11 cellular contexts compared by ENCODE assay signal in genomic region chr11:70158201-70158600, GRCh38. TPM values are rescaled to one million over a fixed set of nuclear protein-coding genes. Genes with fewer than 3 reads are reported as not detected.
A peak's percentile ranks its signal among the peaks of the same experiment; 100 is the strongest.
DNase-seq lines count a peak whose midpoint lies in the region; ATAC-seq, FAIRE-seq and TF ChIP-seq lines count a peak whose summit lies in the region.
"Had no signal": no experiment of that assay in that cellular context is flagged by ENCODE, and none has a peak within 500 bp of the region (broad histone marks: within the 10 kb centered on the region; RNA-seq: fewer than 3 reads in every experiment).

No MANE protein-coding gene starts in this region.

- CTCF ChIA-PET in IMR-90 (lab: Yijun Ruan, JAX), result no interaction called here
- CTCF ChIA-PET in K562 (lab: Yijun Ruan, JAX; ENCODE audit: low intra/inter-chr PET ratio), result no interaction called here

- dilution Hi-C loops in IMR-90 (cut with HindIII; ENCODE audit: low sequenced_read_pairs, unreplicated experiment), result loop anchor here (25.0 kb wide), 1 partner anchor 246 kb away; no protein-coding TSS in a partner anchor

- TF ChIP-seq CTCF in DOHH2 (IDR thresholded peaks at IDR 0.05; ENCODE audit: low read depth, low read length, poor library complexity, severe bottlenecking) (peak; percentile 40), IMR-90 (conservative IDR thresholded peaks at IDR 0.05; ENCODE audit: low read depth, low read length) (peak; percentile 45), K562 (IDR thresholded peaks at IDR 0.05 in 2 of 3, conservative IDR thresholded peaks at IDR 0.05 in 1 of 3; ENCODE audit: insufficient read depth in 2 of 3, low read depth in 1 of 3, low read length in 3 of 3) (peak; percentile 55 to 69 (median 64))

- intact Hi-C loops in IMR-90 (cut with micrococcal nuclease) (no loop called here), K562 (cut with micrococcal nuclease) (no loop called here)

- H4K5ac ChIP-seq in IMR-90 (ENCODE audit: low read depth, low read length), result no peak overlapping the region

- no peak overlapping the region for H2AK5ac ChIP-seq in IMR-90 (ENCODE audit: low read depth, low read length)

- no peaks in the 10 kb centered on the region for H3K9me3 ChIP-seq in DOHH2 (ENCODE audit: control insufficient read depth, insufficient read depth, low read length)
- no peaks in the 10 kb centered on the region for H3K9me3 ChIP-seq in IMR-90 (ENCODE audit: control insufficient read depth, insufficient read depth, low read length)
- H3K9me3 ChIP-seq in K562 (replicated peaks; ENCODE audit: control insufficient read depth, insufficient read depth, low read depth, low read length), result no peaks in the 10 kb centered on the region

- POLR2A ChIA-PET in IMR-90 (lab: Charles Lee; ENCODE audit: unreplicated experiment), result no interaction called here
- POLR2A ChIA-PET in K562 (lab: Yijun Ruan, JAX), result no interaction called here

- H2BK5ac ChIP-seq in IMR-90 (ENCODE audit: low read depth, low read length, poor library complexity, severe bottlenecking), result no peak overlapping the region

- WGBS in IMR-90 (ENCODE audit: extremely low coverage in 2 of 2, insufficient read length in 1 of 2), 2 experiments, result 28% methylated on average over 3 of the region's 8 CpGs; no CpG with 5 or more reads in 1 of the 2 experiments
- WGBS in K562 (ENCODE audit: insufficient coverage, low coverage, missing lambda C conversion rate), result under 1% methylated on average over 8 of the region's 8 CpGs

- H3K79me2 ChIP-seq in DOHH2 (ENCODE audit: control insufficient read depth, low read length) (no peaks in the 10 kb centered on the region), K562 (ENCODE audit: control insufficient read depth, insufficient read depth, low read length) (no peaks in the 10 kb centered on the region)

- no peaks in the 10 kb centered on the region for H3K79me1 ChIP-seq in IMR-90 (ENCODE audit: low read depth in 1 of 2, low read length in 2 of 2)

- no peaks in the 10 kb centered on the region for H3F3A ChIP-seq in DOHH2 (ENCODE audit: control insufficient read depth, insufficient read depth)

- H2BK120ac ChIP-seq in IMR-90 (ENCODE audit: low read depth, low read length), result no peak overlapping the region

- no peak overlapping the region for H2BK20ac ChIP-seq in IMR-90 (ENCODE audit: low read depth, low read length)

- no peak overlapping the region for H3K9ac ChIP-seq in IMR-90 (ENCODE audit: low read depth, low read length)
- no peak overlapping the region for H3K9ac ChIP-seq in K562 (ENCODE audit: insufficient read depth in 1 of 2, low read depth in 2 of 2, low read length in 2 of 2)

- H4K91ac ChIP-seq in IMR-90 (ENCODE audit: insufficient read depth, low read depth, low read length), result no peak overlapping the region

- TF ChIP-seq EP300 in K562 (IDR thresholded peaks at IDR 0.05; ENCODE audit: low read length), result no peak

- peak; percentile 52 for FAIRE-seq in K562 (lab: Jason Lieb, UNC)

- no peak overlapping the region for H3K27ac ChIP-seq in DOHH2 (ENCODE audit: low read depth, low read length)
- H3K27ac ChIP-seq in IMR-90 (ENCODE audit: insufficient read depth, low read length), result no peak overlapping the region
- H3K27ac ChIP-seq in K562 (ENCODE audit: extremely low read depth, low read depth, low read length), result no peak overlapping the region

- in situ Hi-C loops in IMR-90 (cut with MboI; ENCODE audit: low sequenced_read_pairs), result no loop called here
- in situ Hi-C loops in K562 (cut with MboI), result no loop called here

- ATAC-seq in IMR-90 (ENCODE audit: low read depth) (peak; percentile 68; the same call in 1 of the 2 replicates), K562 (peak; percentile 92), HG03095 (IDR thresholded peaks at IDR 0.05; ENCODE audit: unreplicated experiment) (no peak), HG02885 (IDR thresholded peaks at IDR 0.05; ENCODE audit: poor library complexity, unreplicated experiment) (no peak)
- no peak for ATAC-seq in stimulated activated naive CD8-positive, alpha-beta T cell treated with anti-CD3 and anti-CD28 coated beads, Interleukin-15, Interleukin-2, amounts not matched to agents 100 U/mL and 50 U/mL, for 24 hours

- no peaks in the 10 kb centered on the region for H3K9me2 ChIP-seq in DOHH2 (replicated peaks; ENCODE audit: control insufficient read depth, low read length)

- H3K4me3 ChIP-seq in DOHH2 (ENCODE audit: low read length) (no peak overlapping the region), IMR-90 (ENCODE audit: insufficient read depth, low read depth, low read length) (no peak overlapping the region), K562 (no peak overlapping the region)

- no peak overlapping the region for H2AK9ac ChIP-seq in IMR-90 (replicated peaks; ENCODE audit: low read depth, low read length, poor library complexity)

- TF ChIP-seq POLR2A in IMR-90 (IDR thresholded peaks at IDR 0.05; ENCODE audit: low read depth, low read length) (no peak), K562 (conservative IDR thresholded peaks at IDR 0.05) (no peak)

- no peaks in the 10 kb centered on the region for H3K27me3 ChIP-seq in DOHH2 (ENCODE audit: control insufficient read depth, low read length)
- no peaks in the 10 kb centered on the region for H3K27me3 ChIP-seq in IMR-90 (ENCODE audit: control insufficient read depth, insufficient read depth, low read length)
- H3K27me3 ChIP-seq in K562 (ENCODE audit: control insufficient read depth in 2 of 2, insufficient read depth in 2 of 2, low read length in 2 of 2), result peaks cover 39 to 77% of the 10 kb centered on the region in 2 experiments

- H4K8ac ChIP-seq in IMR-90 (ENCODE audit: low read depth in 2 of 2, low read length in 2 of 2), result no peak overlapping the region

- no peak overlapping the region for H3K23ac ChIP-seq in IMR-90 (ENCODE audit: low read depth, low read length)

- H2AFZ ChIP-seq in IMR-90 (replicated peaks; ENCODE audit: low read length, poor library complexity), result no peak overlapping the region
- no peak overlapping the region for H2AFZ ChIP-seq in K562 (ENCODE audit: low read depth, low read length)

- H3K4me2 ChIP-seq in DOHH2 (ENCODE audit: low read length), result no peak overlapping the region
- no peak overlapping the region for H3K4me2 ChIP-seq in IMR-90 (ENCODE audit: low read depth, low read length)
- no peak overlapping the region for H3K4me2 ChIP-seq in K562 (ENCODE audit: insufficient read depth, low read length)

- no peak overlapping the region for H3K14ac ChIP-seq in IMR-90 (replicated peaks; ENCODE audit: low read depth, low read length)

- no peak overlapping the region for H2BK15ac ChIP-seq in IMR-90 (ENCODE audit: low read depth, low read length)

- no peak overlapping the region for H3K56ac ChIP-seq in IMR-90 (ENCODE audit: extremely low read depth, insufficient read depth, low read length)

- DNase-seq in IMR-90, result peak; percentile 19
- DNase-seq in K562 (ENCODE audit: extremely low read depth in 1 of 4, low spot score in 3 of 4), result peak; percentile 43 to 58 (median 44)
- DNase-seq in lung microvascular endothelial cell (ENCODE audit: low read depth in 2 of 2), result peak; percentile 11 to 53
- no peak for DNase-seq in effector CD8-positive, alpha-beta T cell (lab: John Stamatoyannopoulos, UW)
- no peak for DNase-seq in stimulated activated naive CD8-positive, alpha-beta T cell treated with anti-CD3 and anti-CD28 coated beads, Interleukin-15, Interleukin-2, amounts not matched to agents 100 U/mL and 50 U/mL, for 24 hours
- DNase-seq: activated CD4-positive, alpha-beta T cell treated with anti-CD3 and anti-CD28 coated beads, Interleukin-2, amount 10 ng/mL, durations not matched to agents 24 days and 14 days; cortex of kidney; NCI-H1694 treated with DMSO at 0.1 percent for 48 hours had no signal

- H3K9me1 ChIP-seq in IMR-90 (ENCODE audit: insufficient read depth, low read length) (no peaks in the 10 kb centered on the region), K562 (ENCODE audit: control insufficient read depth, insufficient read depth, low read length) (no peaks in the 10 kb centered on the region)

- BruUV-seq in IMR-90 (replicated peaks; lab: Mats Ljungman, UMichigan), result no TSS peak
- BruUV-seq in K562 (replicated peaks; lab: Mats Ljungman, UMichigan), result no TSS peak

- H4K20me1 ChIP-seq in DOHH2 (ENCODE audit: control insufficient read depth, insufficient read depth, low read depth, low read length), result no peaks in the 10 kb centered on the region
- no peaks in the 10 kb centered on the region for H4K20me1 ChIP-seq in IMR-90 (ENCODE audit: insufficient read depth, low read length)
- peaks cover 6% of the 10 kb centered on the region; the same call in 1 of the 2 replicates for H4K20me1 ChIP-seq in K562 (replicated peaks; ENCODE audit: control insufficient read depth, insufficient read depth, low read length)

- H3K36me3 ChIP-seq in DOHH2 (ENCODE audit: control insufficient read depth, low read length) (no peaks in the 10 kb centered on the region), IMR-90 (ENCODE audit: control insufficient read depth, insufficient read depth, low read length) (peaks cover 1% of the 10 kb centered on the region; the same call in 1 of the 2 replicates), K562 (ENCODE audit: control insufficient read depth, insufficient read depth, low read length) (no peaks in the 10 kb centered on the region)

- no peak overlapping the region for H3K18ac ChIP-seq in IMR-90 (ENCODE audit: low read depth, low read length)

- H3K4me1 ChIP-seq in DOHH2 (ENCODE audit: control insufficient read depth, low read length), result no peaks in the 10 kb centered on the region
- H3K4me1 ChIP-seq in IMR-90 (ENCODE audit: control insufficient read depth, insufficient read depth, low read length), result peaks cover 2% of the 10 kb centered on the region; the same call in 1 of the 2 replicates
- H3K4me1 ChIP-seq in K562 (replicated peaks in 1 of 2; ENCODE audit: control insufficient read depth in 2 of 2, insufficient read depth in 2 of 2, low read length in 2 of 2), result peaks cover 0 to 15% of the 10 kb centered on the region in 2 experiments; a peak in 1 of 5 replicates

- TF ChIP-seq RAD21 in IMR-90 (IDR thresholded peaks at IDR 0.05; ENCODE audit: low read length) (peak; percentile 60), K562 (CRISPR knock-in tag; conservative IDR thresholded peaks at IDR 0.05 in 1 of 2, IDR thresholded peaks at IDR 0.05 in 1 of 2) (peak; percentile 12 to 55; a peak in 2 of 4 replicates)

- H3K4ac ChIP-seq in IMR-90 (ENCODE audit: low read depth, low read length), result no peak overlapping the region

RNA-seq across cellular contexts. Expression of gene FADD, which starts 44.9 kb away (rescaled TPM):
- 44.4 and 47.2 TPM in 2 replicates for total RNA-seq in IMR-90 (2012; rRNA removed)
- 33.8 and 38.1 TPM in 2 replicates for polyA plus RNA-seq in IMR-90 (2012; rRNA removed)
- 27.3 and 43.5 TPM in 2 replicates for polyA plus RNA-seq in IMR-90 (2012; cell fraction: cytosol; rRNA removed)
- 13.3 and 24.4 TPM in 2 replicates for polyA plus RNA-seq in IMR-90 (2012; cell fraction: nucleus; rRNA removed; ENCODE audit: low replicate concordance)
- 9.8 and 23.6 TPM in 2 replicates for total RNA-seq in K562 (2011; cell fraction: chromatin; rRNA removed; ENCODE audit: low replicate concordance)
- total RNA-seq in K562 (2011; cell fraction: nucleolus; rRNA removed), result 23.6 and 28.0 TPM in 2 replicates
- total RNA-seq in K562 (2011; cell fraction: nucleoplasm; rRNA removed), result 17.0 and 17.6 TPM in 2 replicates
- 20.1 and 20.4 TPM in 2 replicates for total RNA-seq in K562 (2014; rRNA removed)
- 15.5 and 17.2 TPM in 2 replicates for total RNA-seq in K562 (2014; rRNA removed; fragmentation: Illumina TruSeq; extraction: Trizol)
- total RNA-seq in K562 (2015; rRNA removed; fragmentation: Illumina TruSeq; extraction: Trizol), result 18.4 and 20.9 TPM in 2 replicates
- total RNA-seq in K562 (2021), result 24.1 and 26.2 TPM in 2 replicates
- polyA plus RNA-seq in K562 (2011; rRNA removed), result 23.6 and 26.9 TPM in 2 replicates
- 24.3 and 37.3 TPM in 2 replicates for polyA plus RNA-seq in K562 (2011; cell fraction: cytosol; rRNA removed)
- 11.2 and 14.3 TPM in 2 replicates for polyA plus RNA-seq in K562 (2011; cell fraction: nucleus; rRNA removed)
- 20.7 and 23.8 TPM in 2 replicates for polyA plus RNA-seq in K562 (2012)
- 17.2 and 17.7 TPM in 2 replicates for polyA plus RNA-seq in K562 (2014; fragmentation: Illumina TruSeq; extraction: Trizol)
- under 1 TPM; 0.29 to 0.30 TPM for polyA plus RNA-seq in K562 (2014; fragmentation: Nextera tagmentation; extraction: Ambion mirVana)
- 26.7 and 28.7 TPM in 2 replicates for polyA plus RNA-seq in K562 (2014; rRNA removed)
- polyA minus RNA-seq in K562 (2011; rRNA and poly(A)+ RNA removed), result 17.5 and 22.8 TPM in 2 replicates
- 13.8 and 19.3 TPM in 2 replicates for polyA minus RNA-seq in K562 (2011; cell fraction: cytosol; rRNA and poly(A)+ RNA removed)
- 17.8 and 23.5 TPM in 2 replicates for polyA minus RNA-seq in K562 (2011; cell fraction: nucleus; rRNA and poly(A)+ RNA removed)
- total RNA-seq in lung microvascular endothelial cell, result 38.4 and 45.2 TPM in 2 replicates

Comparison
In these comparisons a context has a peak if more than half of its experiments do, and no peak if none do; other contexts are left out.
1. ATAC-seq: peak in IMR-90 (single experiment) and K562 (single experiment); none in stimulated activated naive CD8-positive, alpha-beta T cell treated with anti-CD3 and anti-CD28 coated beads, Interleukin-15, Interleukin-2, amounts not matched to agents 100 U/mL and 50 U/mL, for 24 hours (single experiment), HG03095 (single experiment) and HG02885 (single experiment).
2. DNase-seq: peak in IMR-90 (single experiment), K562 (4 of 4) and lung microvascular endothelial cell (2 of 2); none in effector CD8-positive, alpha-beta T cell (single experiment) and stimulated activated naive CD8-positive, alpha-beta T cell treated with anti-CD3 and anti-CD28 coated beads, Interleukin-15, Interleukin-2, amounts not matched to agents 100 U/mL and 50 U/mL, for 24 hours (single experiment).
3. Peak in every context shown above with its lines, with median percentiles within 50 percentile points of each other: CTCF ChIP-seq.